ENCODE assay signal across 20 cellular contexts in genomic region chr22:43512279-43512678, GRCh38.
DNase-seq lines count a peak whose midpoint lies in the region; ATAC-seq and TF ChIP-seq lines count a peak whose summit lies in the region.
"Had no signal": no experiment of that assay in that cellular context is flagged by ENCODE, and none has a peak within 500 bp of the region (broad histone marks: within the 10 kb centered on the region; RNA-seq: fewer than 3 reads in every experiment).

No MANE protein-coding gene starts in this region.

- H3K4me3 Mint-ChIP-seq in progenitor cell of endocrine pancreas (ENCODE audit: low read depth), result no peak overlapping the region
- H3K4me3 Mint-ChIP-seq: B cell; CD4-positive, CD25-positive, alpha-beta regulatory T cell; CD8-positive, alpha-beta T cell had no signal

- peak overlapping the region; percentile 43 for H3K27ac ChIP-seq in RWPE2 (ENCODE audit: poor library complexity, severe bottlenecking)
- H3K27ac ChIP-seq in lower lobe of right lung, result no peak overlapping the region
- no peak overlapping the region for H3K27ac ChIP-seq in upper lobe of right lung
- H3K27ac ChIP-seq: 22Rv1, BLaER1, C4-2B had no signal

- H3K4me1 Mint-ChIP-seq in progenitor cell of endocrine pancreas (ENCODE audit: low read depth), result no peaks in the 10 kb centered on the region
- H3K4me1 Mint-ChIP-seq: B cell; CD4-positive, CD25-positive, alpha-beta regulatory T cell had no signal

- H3K4me3 ChIP-seq in RWPE2 (ENCODE audit: severe bottlenecking) (no peak overlapping the region), lower lobe of right lung (no peak overlapping the region), upper lobe of right lung (no peak overlapping the region)
- H3K4me3 ChIP-seq: BLaER1 had no signal

- DNase-seq in NCI-H146 (lab: John Stamatoyannopoulos, UW) (peak; percentile 11), NCI-H146 treated with DMSO at 0.1 percent for 48 hours (lab: John Stamatoyannopoulos, UW; ENCODE audit: unreplicated experiment) (no peak), RWPE2 (ENCODE audit: low spot score) (no peak), lower lobe of right lung (peak; percentile 29), progenitor cell of endocrine pancreas (ENCODE audit: low spot score, unreplicated experiment) (no peak), GM03348 (ENCODE audit: low spot score) (no peak), upper lobe of right lung (no peak)
- DNase-seq in activated CD8-positive, alpha-beta memory T cell treated with anti-CD3 and anti-CD28 coated beads for 24 hours, result no peak
- DNase-seq: CD4-positive, CD25-positive, alpha-beta regulatory T cell; CD8-positive, alpha-beta T cell; DMS 273 treated with DMSO at 0.1 percent for 48 hours; DMS79; EL; GDM1; GOT3; HCEC 1CT had no signal

- peak overlapping the region; percentile 10 for H3K27ac Mint-ChIP-seq in progenitor cell of endocrine pancreas
- H3K27ac Mint-ChIP-seq: B cell; CD4-positive, CD25-positive, alpha-beta regulatory T cell; CD8-positive, alpha-beta T cell had no signal

- H3K4me1 ChIP-seq in RWPE2 (ENCODE audit: insufficient read depth, poor library complexity, severe bottlenecking) (peaks cover 11% of the 10 kb centered on the region), lower lobe of right lung (no peaks in the 10 kb centered on the region), upper lobe of right lung (no peaks in the 10 kb centered on the region)

- TF ChIP-seq CTCF in RWPE2 (IDR thresholded peaks at IDR 0.05; ENCODE audit: poor library complexity, severe bottlenecking), result no peak
- TF ChIP-seq CTCF in lower lobe of right lung (IDR thresholded peaks at IDR 0.05), result no peak
- no peak for TF ChIP-seq CTCF in progenitor cell of endocrine pancreas (IDR thresholded peaks at IDR 0.05; ENCODE audit: unreplicated experiment)
- no peak for TF ChIP-seq CTCF in upper lobe of right lung (IDR thresholded peaks at IDR 0.05)

- no peaks in the 10 kb centered on the region for H3K36me3 Mint-ChIP-seq in progenitor cell of endocrine pancreas (ENCODE audit: insufficient read depth)
- H3K36me3 Mint-ChIP-seq: CD4-positive, CD25-positive, alpha-beta regulatory T cell; CD8-positive, alpha-beta T cell had no signal

- H3K27me3 Mint-ChIP-seq in progenitor cell of endocrine pancreas, result peaks cover 3% of the 10 kb centered on the region
- H3K27me3 Mint-ChIP-seq: B cell had no signal

- no peaks in the 10 kb centered on the region for H3K27me3 ChIP-seq in RWPE2 (ENCODE audit: insufficient read depth, poor library complexity, severe bottlenecking)
- H3K27me3 ChIP-seq in lower lobe of right lung (ENCODE audit: low read depth), result peaks cover 13% of the 10 kb centered on the region
- no peaks in the 10 kb centered on the region for H3K27me3 ChIP-seq in upper lobe of right lung
- H3K27me3 ChIP-seq: BLaER1 had no signal

- no peaks in the 10 kb centered on the region for H3K36me3 ChIP-seq in RWPE2 (ENCODE audit: low read depth)
- no peaks in the 10 kb centered on the region for H3K36me3 ChIP-seq in lower lobe of right lung
- no peaks in the 10 kb centered on the region for H3K36me3 ChIP-seq in upper lobe of right lung
- H3K36me3 ChIP-seq: BLaER1 had no signal

- ATAC-seq in RWPE2 (ENCODE audit: low read depth), result no peak
- no peak for ATAC-seq in lower lobe of right lung
- ATAC-seq in upper lobe of right lung, result no peak
- ATAC-seq: CD8-positive, alpha-beta T cell had no signal

- H3K9me3 Mint-ChIP-seq in progenitor cell of endocrine pancreas (ENCODE audit: low read depth), result no peaks in the 10 kb centered on the region
- H3K9me3 Mint-ChIP-seq: CD8-positive, alpha-beta T cell had no signal

- intact Hi-C loops in lower lobe of right lung (cut with DNase I), result no loop called here
- intact Hi-C loops in upper lobe of right lung (cut with DNase I), result no loop called here

- H3K9me3 ChIP-seq in RWPE2 (ENCODE audit: severe bottlenecking) (no peaks in the 10 kb centered on the region), lower lobe of right lung (no peaks in the 10 kb centered on the region), upper lobe of right lung (no peaks in the 10 kb centered on the region)
- H3K9me3 ChIP-seq: BLaER1 had no signal

Comparison
In these comparisons a context has a peak if more than half of its experiments do, and no peak if none do; other contexts are left out.
1. DNase-seq: peak in NCI-H146 (single experiment) and lower lobe of right lung (single experiment); none in NCI-H146 treated with DMSO at 0.1 percent for 48 hours (single experiment), RWPE2 (single experiment), progenitor cell of endocrine pancreas (single experiment), activated CD8-positive, alpha-beta memory T cell treated with anti-CD3 and anti-CD28 coated beads for 24 hours (single experiment), GM03348 (single experiment) and upper lobe of right lung (single experiment).